8 cellular contexts compared by ENCODE assay signal in the genomic region with DNA sequence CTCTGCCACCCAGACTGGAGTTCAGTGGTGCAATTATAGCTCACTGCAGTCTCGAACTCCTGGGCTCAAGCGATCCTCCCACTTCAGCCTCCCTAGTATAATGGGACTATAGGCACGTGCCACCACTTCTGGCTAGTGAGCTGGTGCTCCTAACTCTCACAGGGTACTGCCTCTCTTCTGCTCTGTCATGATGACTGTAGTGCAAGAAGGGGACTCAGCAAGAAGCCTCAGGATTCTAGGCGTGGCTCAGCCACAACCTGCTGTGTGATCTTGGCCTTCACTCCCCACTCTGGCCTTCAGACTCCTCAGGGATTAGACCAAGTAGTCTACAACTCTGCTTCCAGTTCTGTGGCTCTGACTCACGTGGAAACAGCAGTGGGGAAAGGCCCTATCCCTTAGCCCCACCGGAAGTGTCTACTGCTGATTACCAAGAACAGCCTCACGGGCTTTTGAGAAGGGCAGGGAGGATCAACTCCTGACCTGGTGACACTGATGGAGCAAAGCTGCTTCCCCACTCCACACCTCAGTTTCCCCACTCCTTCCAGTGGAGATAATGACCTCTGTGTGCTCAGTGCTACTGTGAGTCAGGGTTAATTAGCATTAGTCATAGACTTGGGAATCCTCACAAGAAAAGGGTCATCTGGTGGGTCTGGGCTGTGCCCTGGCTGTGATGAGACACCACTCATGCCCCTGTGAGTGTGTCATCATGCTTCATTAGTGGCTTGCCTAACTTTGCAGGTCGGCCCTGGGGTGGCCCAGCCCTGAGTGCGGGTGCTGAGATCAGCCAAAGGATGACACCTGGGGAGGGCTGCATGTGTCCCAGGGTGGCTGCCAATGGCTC. TPM values are rescaled to one million over a fixed set of nuclear protein-coding genes. Genes with fewer than 3 reads are reported as not detected.
DNase-seq lines count a peak whose midpoint lies in the region; ATAC-seq, FAIRE-seq and TF ChIP-seq lines count a peak whose summit lies in the region.

No MANE protein-coding gene starts in this region.

- peaks cover under 1% of the 10 kb centered on the region for H3K27me3 Mint-ChIP-seq in glutamatergic neuron (ENCODE audit: unreplicated experiment)

- H3K36me3 ChIP-seq in small intestine (ENCODE audit: control insufficient read depth in 2 of 2, insufficient read depth in 2 of 2, low read length in 2 of 2): no peaks in the 10 kb centered on the region

- DNase-seq in Right ventricle myocardium inferior (ENCODE audit: missing footprints) (no peak), cardiac septum (ENCODE audit: low spot score) (no peak), SW480 (ENCODE audit: low spot score) (peak; percentile 74), fibroblast of gingiva (ENCODE audit: low read depth) (peak; percentile 68), small intestine (peak; percentile 54), glutamatergic neuron (no peak), NCI-H2227 treated with DMSO at 0.1 percent for 48 hours (lab: John Stamatoyannopoulos, UW) (no peak)

- TF ChIP-seq CTCF in glutamatergic neuron (IDR thresholded peaks at IDR 0.05; ENCODE audit: partially characterized antibody, unreplicated experiment): no peak

- no peak overlapping the region for H3K4me3 ChIP-seq in small intestine (ENCODE audit: low read depth in 1 of 2, low read length in 2 of 2)

- H3K9me3 ChIP-seq in small intestine (ENCODE audit: control insufficient read depth, low read depth): no peaks in the 10 kb centered on the region

- H3K27ac Mint-ChIP-seq in glutamatergic neuron (ENCODE audit: unreplicated experiment): no peak overlapping the region

- ATAC-seq in Right ventricle myocardium inferior (peak; percentile 69), HG03039 (IDR thresholded peaks at IDR 0.05; ENCODE audit: unreplicated experiment) (peak; percentile 27)

- no peaks in the 10 kb centered on the region for H3K36me3 Mint-ChIP-seq in glutamatergic neuron (ENCODE audit: unreplicated experiment)

- intact Hi-C loops in Right ventricle myocardium inferior (cut with DNase I): loop anchor here (2.0 to 10.0 kb wide), 3 partner anchors 179 to 645 kb away; no protein-coding TSS in a partner anchor
- intact Hi-C loops in cardiac septum (cut with DNase I): loop anchor here (2.0 to 10.0 kb wide), 5 partner anchors 58 to 795 kb away; a partner anchor contains a TSS

- no peaks in the 10 kb centered on the region for H3K27me3 ChIP-seq in small intestine (ENCODE audit: control insufficient read depth in 2 of 2, insufficient read depth in 2 of 2, low read length in 2 of 2)

- H3K4me1 ChIP-seq in small intestine (ENCODE audit: control insufficient read depth in 2 of 2, insufficient read depth in 1 of 2, low read depth in 1 of 2, low read length in 1 of 2): no peaks in the 10 kb centered on the region

- H3K4me3 Mint-ChIP-seq in glutamatergic neuron (ENCODE audit: unreplicated experiment): no peak overlapping the region

- FAIRE-seq in small intestine (lab: Jason Lieb, UNC): no peak

- H3K4me1 Mint-ChIP-seq in glutamatergic neuron (ENCODE audit: low read depth, unreplicated experiment): peaks cover 2% of the 10 kb centered on the region

- peak overlapping the region in 1 of 2 donors; percentile 32 for H3K27ac ChIP-seq in small intestine (ENCODE audit: low read depth in 1 of 2, low read length in 1 of 2)

- 63 to 76% (median 65%) methylated on average over 9 of the region's 9 CpGs for WGBS in small intestine, 3 donors

- H3K9me3 Mint-ChIP-seq in glutamatergic neuron (ENCODE audit: unreplicated experiment): no peaks in the 10 kb centered on the region

RNA-seq across cellular contexts. Expression of a gene that starts 41.1 kb away (rescaled TPM):
- 17.5 TPM for total RNA-seq in Right ventricle myocardium inferior
- total RNA-seq in cardiac septum: 17.6 TPM
- polyA plus RNA-seq in small intestine: 10 to 100 TPM in 1 of 3 donors, 1 to 10 TPM in 2; 8.4 to 11.7 (median 9.8) TPM
- total RNA-seq in glutamatergic neuron (ENCODE audit: unreplicated experiment): 30.1 TPM

RNA-seq across cellular contexts. Expression of a gene that starts 57.3 kb away (rescaled TPM):
- total RNA-seq in Right ventricle myocardium inferior (103 TPM), cardiac septum (228 TPM), glutamatergic neuron (ENCODE audit: unreplicated experiment) (100 TPM)
- polyA plus RNA-seq in small intestine: 10 to 100 TPM; 15.0 to 22.1 (median 15.1) TPM

Comparison
In these comparisons a context has a peak if more than half of its experiments do, and no peak if none do; other contexts are left out.
1. DNase-seq: peak in SW480 (single experiment), fibroblast of gingiva (single experiment) and small intestine (single experiment); none in Right ventricle myocardium inferior (single experiment), cardiac septum (single experiment), glutamatergic neuron (single experiment) and NCI-H2227 treated with DMSO at 0.1 percent for 48 hours (single experiment).